In the genomic region with DNA sequence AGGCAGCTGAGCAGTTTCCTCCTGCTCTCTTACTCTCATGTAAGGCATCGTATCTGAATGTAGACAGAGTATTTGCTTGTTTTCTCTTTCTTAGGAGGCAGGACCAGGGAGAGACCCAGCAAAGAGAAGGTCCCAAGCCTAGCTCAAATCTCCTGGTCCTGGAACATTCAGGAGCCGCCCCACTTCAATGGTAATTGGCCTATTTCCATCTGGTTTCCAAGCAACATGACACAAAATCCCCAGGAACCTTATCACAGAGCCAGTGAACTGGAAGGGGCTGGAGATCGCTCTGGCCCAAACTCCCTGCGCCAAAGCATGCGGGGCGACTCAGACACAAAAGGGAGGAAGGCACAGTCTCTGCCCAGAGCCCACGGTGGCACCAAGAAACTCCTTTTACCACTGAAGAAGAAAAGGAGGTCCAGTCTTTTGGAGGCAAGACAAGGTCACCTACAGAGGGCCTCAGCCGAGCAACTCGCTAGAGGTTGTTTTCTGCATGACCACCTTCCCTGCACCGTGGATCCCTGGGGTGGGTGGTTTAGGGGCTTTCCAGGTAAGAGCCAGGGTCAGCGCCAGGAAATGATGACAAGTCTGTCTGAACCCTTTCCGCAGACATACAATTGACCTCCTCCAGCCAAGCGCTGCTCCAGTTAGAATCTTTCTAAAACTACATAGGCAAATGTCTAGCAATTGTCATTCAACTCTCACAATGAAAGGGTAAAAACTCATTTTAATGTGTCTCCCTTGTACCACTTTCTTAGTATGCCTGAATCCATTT, we compare ENCODE assay signal across 9 cellular contexts.
DNase-seq lines count a peak whose midpoint lies in the region; ATAC-seq, FAIRE-seq and TF ChIP-seq lines count a peak whose summit lies in the region.
"Had no signal": no experiment of that assay in that cellular context is flagged by ENCODE, and none has a peak within 500 bp of the region (broad histone marks: within the 10 kb centered on the region; RNA-seq: fewer than 3 reads in every experiment).

No MANE protein-coding gene starts in this region.

- H3K4me1 ChIP-seq in GM12878 (ENCODE audit: control insufficient read depth, insufficient read depth, low read length) = peaks cover 49% of the 10 kb centered on the region

- WGBS in GM12878 (ENCODE audit: insufficient coverage, insufficient replicate concordance, low lambda C conversion rate, missing lambda C conversion rate) = 35% methylated on average over 13 of the region's 13 CpGs

- H3K27me3 ChIP-seq in GM12878 (replicated peaks in 1 of 2; ENCODE audit: control insufficient read depth in 2 of 2, insufficient read depth in 2 of 2, low read length in 1 of 2) = no peaks in the 10 kb centered on the region

- no peaks in the 10 kb centered on the region; the same call in 2 of the 3 replicates for H3K9me3 ChIP-seq in GM12878 (replicated peaks; ENCODE audit: control insufficient read depth, insufficient read depth, low read length)

- peak in 1 of 2 experiments; percentile 12; a peak in 1 of 4 replicates for TF ChIP-seq EP300 in GM12878 (IDR thresholded peaks at IDR 0.05; ENCODE audit: borderline replicate concordance in 1 of 2, control insufficient read depth in 1 of 2, low read depth in 2 of 2, low read length in 2 of 2)

- ATAC-seq in HG03442 (IDR thresholded peaks at IDR 0.05; ENCODE audit: unreplicated experiment) = peak; percentile 45
- peak; percentile 64 for ATAC-seq in GM12878
- no peak for ATAC-seq in GM21390 (IDR thresholded peaks at IDR 0.05; ENCODE audit: unreplicated experiment)
- ATAC-seq in activated CD4-positive, CD25-positive, alpha-beta regulatory T cell treated with anti-CD3 and anti-CD28 coated beads, Interleukin-2, amount 50 U/mL, for 24 hours = no peak

- in situ Hi-C loops in GM12878 (cut with MboI) = loop anchor here (5.0 to 10.0 kb wide), 3 partner anchors 93 to 483 kb away; partner anchors contain the start of gene SOX9

- H3K9ac ChIP-seq in GM12878 (ENCODE audit: control insufficient read depth, insufficient read depth, low read length) = peak overlapping the region; percentile 53

- 0 out of 2 replicates have a peak overlapping the region, but pooled peaks have one; percentile 3 for H3K4me3 ChIP-seq in GM12878

- no peak for TF ChIP-seq POLR2A in GM12878 (IDR thresholded peaks at IDR 0.05; ENCODE audit: low read depth, low read length)

- no peaks in the 10 kb centered on the region for H4K20me1 ChIP-seq in GM12878 (ENCODE audit: control insufficient read depth, insufficient read depth)

- RAD21 ChIA-PET in GM12878 (lab: Charles Lee; ENCODE audit: unreplicated experiment) = interaction anchor here (0.6 to 15.8 kb wide), 16 partner anchors 17 to 485 kb away, joined by 3 to 361 read pairs (median 5); partner anchors contain the start of gene SOX9

- POLR2A ChIA-PET in GM12878 (lab: Charles Lee) = interaction anchor here (0.8 to 8.7 kb wide), 8 partner anchors 8 to 92 kb away, joined by 3 to 143 read pairs (median 13); no protein-coding TSS in a partner anchor

- no peaks in the 10 kb centered on the region for H3K79me2 ChIP-seq in GM12878 (ENCODE audit: control insufficient read depth, insufficient read depth, low read length)

- intact Hi-C loops in GM12878 (cut with micrococcal nuclease; ENCODE audit: unreplicated experiment) = loop anchor here (1.0 to 5.0 kb wide), 8 partner anchors 23 to 508 kb away; partner anchors contain the start of gene SOX9

- peak overlapping the region; percentile 84 for H3K27ac ChIP-seq in GM12878 (ENCODE audit: control insufficient read depth, insufficient read depth)

- TF ChIP-seq RAD21 in GM12878 (IDR thresholded peaks at IDR 0.05; ENCODE audit: insufficient read depth, low read depth, low read length) = no peak

- TF ChIP-seq CTCF in GM12878 (IDR thresholded peaks at IDR 0.05 in 2 of 3, conservative IDR thresholded peaks at IDR 0.05 in 1 of 3; ENCODE audit: control insufficient read depth in 2 of 3, extremely low read depth in 1 of 3, insufficient read depth in 1 of 3, low read depth in 3 of 3, low read length in 3 of 3) = peak in 2 of 3 experiments; percentile 25 to 27; a peak in 2 of 6 replicates

- peak overlapping the region; percentile 59 for H2AFZ ChIP-seq in GM12878 (ENCODE audit: control insufficient read depth, low read depth, low read length)

- SMC1A ChIA-PET in GM12878 (lab: Charles Lee; ENCODE audit: uncharacterized antibody, unreplicated experiment) = interaction anchor here (0.6 to 16.7 kb wide), 18 partner anchors 10 to 486 kb away, joined by 3 to 291 read pairs (median 5); partner anchors contain the start of gene SOX9

- H3K4me2 ChIP-seq in GM12878 (ENCODE audit: control insufficient read depth, insufficient read depth) = peak overlapping the region; percentile 49

- CTCF ChIA-PET in GM12878 (lab: Yijun Ruan, JAX) = interaction anchor here (0.6 to 10.1 kb wide), 7 partner anchors 24 to 674 kb away, joined by 3 to 111 read pairs (median 4); no protein-coding TSS in a partner anchor

- H3K36me3 ChIP-seq in GM12878 (ENCODE audit: control insufficient read depth in 2 of 2, insufficient read depth in 2 of 2, low read length in 1 of 2) = no peaks in the 10 kb centered on the region

- DNase-seq in Daoy (ENCODE audit: low read depth) (peak; percentile 84), GM12878 (ENCODE audit: low read depth, low spot score) (peak; percentile 77), myocyte (ENCODE audit: low read depth) (peak; percentile 20), HuH-7.5 (ENCODE audit: low spot score) (no peak), islet precursor cell (no peak)
- DNase-seq: mammary epithelial cell had no signal

- no TSS peak for BruUV-seq in GM12878 (replicated peaks; lab: Mats Ljungman, UMichigan)

- no peak for FAIRE-seq in GM12878 (lab: Jason Lieb, UNC)

TF ChIP-seq in GM12878, 131 proteins besides CTCF, POLR2A, EP300 and RAD21 (continues in another document):
- TF ChIP-seq FOXM1 (IDR thresholded peaks at IDR 0.05; ENCODE audit: low read depth, low read length) (no peak), DPF2 (IDR thresholded peaks at IDR 0.05) (peak; percentile 51; the same call in 1 of the 2 replicates), EZH2 (IDR thresholded peaks at IDR 0.05; ENCODE audit: borderline replicate concordance, control insufficient read depth, low read depth, low read length) (no peak), HDAC6 (IDR thresholded peaks at IDR 0.05; ENCODE audit: unreplicated experiment) (no peak), NR2C2 (IDR thresholded peaks at IDR 0.05; ENCODE audit: borderline replicate concordance, control insufficient read depth, insufficient read length, low read depth) (no peak), POLR2AphosphoS5 (IDR thresholded peaks at IDR 0.05; ENCODE audit: low read length) (peak; percentile 35; the same call in 1 of the 2 replicates), IRF3 (IDR thresholded peaks at IDR 0.05) (no peak), RAD51 (IDR thresholded peaks at IDR 0.05) (no peak), CBX3 (IDR thresholded peaks at IDR 0.05; ENCODE audit: borderline replicate concordance, low read depth) (no peak), PAX8 (IDR thresholded peaks at IDR 0.05) (no peak), SMAD1 (IDR thresholded peaks at IDR 0.05; ENCODE audit: low read depth, partially characterized antibody) (no peak), IKZF1 (conservative IDR thresholded peaks at IDR 0.05) (peak; percentile 67; the same call in 1 of the 2 replicates), PAX5 (IDR thresholded peaks at IDR 0.05; ENCODE audit: borderline replicate concordance, low read depth, low read length) (peak; percentile 81; the same call in 1 of the 2 replicates), SREBF1 (IDR thresholded peaks at IDR 0.05; ENCODE audit: low read length) (no peak; the same call in 1 of the 2 replicates)
- TF ChIP-seq, protein P1, sequence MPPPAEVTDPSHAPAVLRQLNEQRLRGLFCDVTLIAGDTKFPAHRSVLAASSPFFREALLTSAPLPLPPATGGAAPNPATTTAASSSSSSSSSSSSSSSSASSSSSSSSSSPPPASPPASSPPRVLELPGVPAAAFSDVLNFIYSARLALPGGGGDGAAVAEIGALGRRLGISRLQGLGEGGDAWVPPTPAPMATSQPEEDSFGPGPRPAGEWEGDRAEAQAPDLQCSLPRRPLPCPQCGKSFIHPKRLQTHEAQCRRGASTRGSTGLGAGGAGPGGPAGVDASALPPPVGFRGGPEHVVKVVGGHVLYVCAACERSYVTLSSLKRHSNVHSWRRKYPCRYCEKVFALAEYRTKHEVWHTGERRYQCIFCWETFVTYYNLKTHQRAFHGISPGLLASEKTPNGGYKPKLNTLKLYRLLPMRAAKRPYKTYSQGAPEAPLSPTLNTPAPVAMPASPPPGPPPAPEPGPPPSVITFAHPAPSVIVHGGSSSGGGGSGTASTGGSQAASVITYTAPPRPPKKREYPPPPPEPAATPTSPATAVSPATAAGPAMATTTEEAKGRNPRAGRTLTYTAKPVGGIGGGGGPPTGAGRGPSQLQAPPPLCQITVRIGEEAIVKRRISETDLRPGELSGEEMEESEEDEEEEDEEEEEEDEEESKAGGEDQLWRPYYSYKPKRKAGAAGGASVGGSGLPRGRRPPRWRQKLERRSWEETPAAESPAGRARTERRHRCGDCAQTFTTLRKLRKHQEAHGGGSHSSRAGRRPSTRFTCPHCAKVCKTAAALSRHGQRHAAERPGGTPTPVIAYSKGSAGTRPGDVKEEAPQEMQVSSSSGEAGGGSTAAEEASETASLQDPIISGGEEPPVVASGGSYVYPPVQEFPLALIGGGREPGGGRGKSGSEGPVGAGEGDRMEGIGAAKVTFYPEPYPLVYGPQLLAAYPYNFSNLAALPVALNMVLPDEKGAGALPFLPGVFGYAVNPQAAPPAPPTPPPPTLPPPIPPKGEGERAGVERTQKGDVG (CRISPR knock-in tag; IDR thresholded peaks at IDR 0.05) = no peak
- TF ChIP-seq, protein P2, sequence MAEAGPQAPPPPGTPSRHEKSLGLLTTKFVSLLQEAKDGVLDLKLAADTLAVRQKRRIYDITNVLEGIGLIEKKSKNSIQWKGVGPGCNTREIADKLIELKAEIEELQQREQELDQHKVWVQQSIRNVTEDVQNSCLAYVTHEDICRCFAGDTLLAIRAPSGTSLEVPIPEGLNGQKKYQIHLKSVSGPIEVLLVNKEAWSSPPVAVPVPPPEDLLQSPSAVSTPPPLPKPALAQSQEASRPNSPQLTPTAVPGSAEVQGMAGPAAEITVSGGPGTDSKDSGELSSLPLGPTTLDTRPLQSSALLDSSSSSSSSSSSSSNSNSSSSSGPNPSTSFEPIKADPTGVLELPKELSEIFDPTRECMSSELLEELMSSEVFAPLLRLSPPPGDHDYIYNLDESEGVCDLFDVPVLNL (IDR thresholded peaks at IDR 0.05; ENCODE audit: low read depth, low read length) = no peak

Comparison
In these comparisons a context has a peak if more than half of its experiments do, and no peak if none do; other contexts are left out.
1. DNase-seq: peak in Daoy (single experiment), GM12878 (single experiment) and myocyte (single experiment); none in HuH-7.5 (single experiment) and islet precursor cell (single experiment).
2. ATAC-seq: peak in HG03442 (single experiment) and GM12878 (single experiment); none in GM21390 (single experiment) and activated CD4-positive, CD25-positive, alpha-beta regulatory T cell treated with anti-CD3 and anti-CD28 coated beads, Interleukin-2, amount 50 U/mL, for 24 hours (0 of 2).